ENCODE assay signal across 33 cellular contexts in genomic region chr1:110719908-110720307, GRCh38. TPM values are rescaled to one million over a fixed set of nuclear protein-coding genes. Genes with fewer than 3 reads are reported as not detected.
"Had no signal": no experiment of that assay in that cellular context is flagged by ENCODE, and none has a peak within 500 bp of the region (broad histone marks: within the 10 kb centered on the region; RNA-seq: fewer than 3 reads in every experiment).

No MANE protein-coding gene starts in this region.

- H3K4me1 ChIP-seq: adrenal gland, body of pancreas, breast epithelium had no signal

- H3K27me3 ChIP-seq: adrenal gland, body of pancreas, brain microvascular endothelial cell, cardiac muscle cell had no signal

- H3K4me3 ChIP-seq: adrenal gland, body of pancreas, breast epithelium, cardiac muscle cell had no signal

- H3K9me3 ChIP-seq: adrenal gland, body of pancreas, breast epithelium had no signal

- DNase-seq: activated B cell treated with CpG ODN at 0.5 μM for 24 hours; activated CD4-positive, alpha-beta memory T cell treated with anti-CD3 and anti-CD28 coated beads for 36 hours; activated CD4-positive, alpha-beta T cell treated with anti-CD3 and anti-CD28 coated beads for 4 hours; activated CD4-positive, alpha-beta T cell treated with anti-CD3 and anti-CD28 coated beads, Interleukin-2, amount 10 ng/mL, durations not matched to agents 24 days and 14 days; activated CD4-positive, alpha-beta T cell treated with anti-CD3 and anti-CD28 coated beads, Interleukin-2, amount 50 U/mL, for 1 hour; activated CD4-positive, alpha-beta T cell treated with anti-CD3 and anti-CD28 coated beads, Interleukin-2, amount 50 U/mL, for 4 hours; activated CD4-positive, CD25-positive, alpha-beta regulatory T cell treated with anti-CD3 and anti-CD28 coated beads, Interleukin-2, amount 50 U/mL, for 72 hours; activated CD8-positive, alpha-beta memory T cell treated with anti-CD3 and anti-CD28 coated beads, Interleukin-2, amount 50 U/mL, for 4 hours; activated CD8-positive, alpha-beta T cell treated with anti-CD3 and anti-CD28 coated beads for 36 hours; activated effector memory CD4-positive, alpha-beta T cell treated with anti-CD3 and anti-CD28 coated beads, Interleukin-2, amount 50 U/mL, for 16 hours; activated gamma-delta T cell treated with Interleukin-2 at 50 U/mL for 16 hours; activated naive CD4-positive, alpha-beta T cell; activated naive CD4-positive, alpha-beta T cell treated with anti-CD3 and anti-CD28 coated beads for 36 hours; activated naive CD4-positive, alpha-beta T cell treated with anti-CD3 and anti-CD28 coated beads, Interleukin-2, amount 50 U/mL, for 16 hours; activated naive CD8-positive, alpha-beta T cell treated with anti-CD3 and anti-CD28 coated beads for 36 hours; activated T-cell treated with anti-CD3 and anti-CD28 coated beads for 4 hours; activated T-cell treated with anti-CD3 and anti-CD28 coated beads, Interleukin-2, amount 50 U/mL, for 1 hour; activated T-cell treated with anti-CD3 and anti-CD28 coated beads, Interleukin-2, amount 50 U/mL, for 4 hours; activated T-cell treated with anti-CD3 and anti-CD28 coated beads, Interleukin-2, amount 50 U/mL, for 72 hours; adrenal gland; amniotic stem cell; aorta; body of pancreas; brain microvascular endothelial cell; caudate nucleus; T-helper 1 cell; T-helper 2 cell; T-helper 9 cell had no signal

- H3K36me3 ChIP-seq: adrenal gland, brain microvascular endothelial cell, breast epithelium, cardiac muscle cell had no signal

- H3K27ac ChIP-seq: adrenal gland, body of pancreas, brain microvascular endothelial cell, breast epithelium, cardiac muscle cell, VCaP had no signal

- ATAC-seq: activated CD8-positive, alpha-beta T cell treated with anti-CD3 and anti-CD28 coated beads for 36 hours; activated naive CD4-positive, alpha-beta T cell treated with anti-CD3 and anti-CD28 coated beads, Interleukin-2, amount 50 U/mL, for 72 hours; activated T-cell treated with anti-CD3 and anti-CD28 coated beads, Interleukin-2, amount 50 U/mL, for 4 hours; activated T-cell treated with anti-CD3 and anti-CD28 coated beads, Interleukin-2, amount 50 U/mL, for 72 hours; activated T-helper 17 cell treated with anti-CD3 and anti-CD28 coated beads, Interleukin-2, amount 50 U/mL, for 72 hours; body of pancreas had no signal

RNA-seq across cellular contexts. Expression of gene KCNA3, which starts 45.2 kb away (rescaled TPM):
- polyA plus RNA-seq: aorta, cardiac muscle cell had no signal
